In the genomic region with DNA sequence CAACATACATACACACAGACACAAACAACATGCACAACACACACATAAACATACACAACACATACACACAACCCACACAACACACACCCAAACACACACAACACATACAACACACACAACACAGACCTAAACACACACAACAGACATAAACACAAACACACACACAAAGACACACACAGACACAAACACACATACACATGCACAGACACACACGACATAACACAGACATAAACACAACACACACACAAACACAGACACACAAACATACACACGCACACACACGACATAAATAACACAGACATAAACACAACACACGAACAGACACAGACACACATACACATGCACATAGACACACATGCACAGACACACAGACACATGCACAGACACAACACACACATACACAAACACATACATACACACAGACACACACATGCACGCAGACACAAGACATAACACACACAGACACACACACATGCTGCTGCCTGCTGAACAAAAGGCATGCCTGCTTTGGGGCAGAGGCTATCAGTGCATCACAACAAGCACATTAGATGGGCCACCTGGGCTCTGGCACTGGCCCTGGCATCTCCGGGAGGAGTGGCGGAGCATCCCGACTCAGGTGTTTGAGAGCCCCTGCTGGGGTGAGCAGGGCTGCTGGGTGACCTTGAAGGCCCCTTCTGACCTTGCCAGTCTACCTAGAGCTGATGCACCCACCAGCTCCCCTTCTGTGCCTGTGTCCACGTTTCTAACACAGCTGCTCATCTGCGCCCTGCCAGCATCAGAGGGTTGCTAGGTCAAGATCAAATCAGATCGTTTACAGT, we compare ENCODE assay signal across 1 cellular context.
TF ChIP-seq lines count a peak whose summit lies in the region.

No MANE protein-coding gene starts in this region.

TF ChIP-seq in IMR-90, 13 proteins besides CTCF, POLR2A, EP300 and RAD21:
- no peak for TF ChIP-seq MXI1 (IDR thresholded peaks at IDR 0.05; ENCODE audit: borderline replicate concordance, low read depth, low read length)
- TF ChIP-seq BHLHE40 (IDR thresholded peaks at IDR 0.05; ENCODE audit: low read depth, low read length): no peak
- no peak for TF ChIP-seq RFX5 (IDR thresholded peaks at IDR 0.05; ENCODE audit: low read depth, low read length)
- no peak for TF ChIP-seq NFE2L2 (IDR thresholded peaks at IDR 0.05; ENCODE audit: low read depth, low read length)
- no peak for TF ChIP-seq CEBPB (IDR thresholded peaks at IDR 0.05; ENCODE audit: low read depth, low read length)
- TF ChIP-seq, protein P1, sequence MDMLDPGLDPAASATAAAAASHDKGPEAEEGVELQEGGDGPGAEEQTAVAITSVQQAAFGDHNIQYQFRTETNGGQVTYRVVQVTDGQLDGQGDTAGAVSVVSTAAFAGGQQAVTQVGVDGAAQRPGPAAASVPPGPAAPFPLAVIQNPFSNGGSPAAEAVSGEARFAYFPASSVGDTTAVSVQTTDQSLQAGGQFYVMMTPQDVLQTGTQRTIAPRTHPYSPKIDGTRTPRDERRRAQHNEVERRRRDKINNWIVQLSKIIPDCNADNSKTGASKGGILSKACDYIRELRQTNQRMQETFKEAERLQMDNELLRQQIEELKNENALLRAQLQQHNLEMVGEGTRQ (IDR thresholded peaks at IDR 0.05; ENCODE audit: low read depth, low read length): no peak
- TF ChIP-seq RCOR1 (IDR thresholded peaks at IDR 0.05; ENCODE audit: insufficient replicate concordance, low read length): no peak
- no peak for TF ChIP-seq SMC3 (IDR thresholded peaks at IDR 0.05; ENCODE audit: low read depth, low read length)
- no peak for TF ChIP-seq CHD1 (IDR thresholded peaks at IDR 0.05; ENCODE audit: low read depth, low read length)
- TF ChIP-seq, protein P2, sequence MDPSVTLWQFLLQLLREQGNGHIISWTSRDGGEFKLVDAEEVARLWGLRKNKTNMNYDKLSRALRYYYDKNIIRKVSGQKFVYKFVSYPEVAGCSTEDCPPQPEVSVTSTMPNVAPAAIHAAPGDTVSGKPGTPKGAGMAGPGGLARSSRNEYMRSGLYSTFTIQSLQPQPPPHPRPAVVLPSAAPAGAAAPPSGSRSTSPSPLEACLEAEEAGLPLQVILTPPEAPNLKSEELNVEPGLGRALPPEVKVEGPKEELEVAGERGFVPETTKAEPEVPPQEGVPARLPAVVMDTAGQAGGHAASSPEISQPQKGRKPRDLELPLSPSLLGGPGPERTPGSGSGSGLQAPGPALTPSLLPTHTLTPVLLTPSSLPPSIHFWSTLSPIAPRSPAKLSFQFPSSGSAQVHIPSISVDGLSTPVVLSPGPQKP (IDR thresholded peaks at IDR 0.05; ENCODE audit: borderline replicate concordance, low read depth, low read length): no peak
- no peak for TF ChIP-seq MAZ (IDR thresholded peaks at IDR 0.05; ENCODE audit: borderline replicate concordance, low read depth, low read length)
- no peak for TF ChIP-seq MAFK (IDR thresholded peaks at IDR 0.05; ENCODE audit: low read depth, low read length)
- no peak for TF ChIP-seq FOS (IDR thresholded peaks at IDR 0.05; ENCODE audit: low read depth, low read length)
